ENCODE assay signal across 8 cellular contexts in genomic region chr14:67816326-67817009, GRCh38. TPM values are rescaled to one million over a fixed set of nuclear protein-coding genes. Genes with fewer than 3 reads are reported as not detected.
A peak's percentile ranks its signal among the peaks of the same experiment; 100 is the strongest.
DNase-seq lines count a peak whose midpoint lies in the region; ATAC-seq, FAIRE-seq and TF ChIP-seq lines count a peak whose summit lies in the region.

Gene ZFYVE26, minus strand, starts transcription at chr14:67816590. Its CDS starts 627 bp downstream, at chr14:67815963.

- H3K4me1 ChIP-seq in kidney (ENCODE audit: control insufficient read depth in 1 of 2, insufficient read depth in 1 of 2, low read depth in 1 of 2, low read length in 2 of 2) = peaks cover 9 to 11% of the 10 kb centered on the region in 2 donors

- peaks cover 0 to 3% of the 10 kb centered on the region in 2 donors for H3K36me3 ChIP-seq in kidney (ENCODE audit: control insufficient read depth in 1 of 2, insufficient read depth in 2 of 2, low read length in 2 of 2)

- TF ChIP-seq CTCF in AG10803 (conservative IDR thresholded peaks at IDR 0.05; ENCODE audit: low read length) = no peak
- peak; percentile 4 for TF ChIP-seq CTCF in kidney (IDR thresholded peaks at IDR 0.05; ENCODE audit: borderline replicate concordance, extremely low read depth, insufficient read depth)

- intact Hi-C loops in kidney (cut with DNase I) = no loop called here

- peak; percentile 91 for DNase-seq in AG10803 (ENCODE audit: low read depth)
- peak; percentile 95 for DNase-seq in NCI-H460 (ENCODE audit: extremely low read depth, low read depth)
- DNase-seq in activated CD4-positive, CD25-positive, alpha-beta regulatory T cell treated with anti-CD3 and anti-CD28 coated beads, Interleukin-2, amount 50 U/mL, for 72 hours = peak; percentile 82
- peak; percentile 95 for DNase-seq in cerebellum (ENCODE audit: low spot score)
- peak; percentile 95 for DNase-seq in kidney
- DNase-seq in stimulated activated CD4-positive, alpha-beta T cell treated with anti-CD3 and anti-CD28 coated beads, Interleukin-15, amount 100 ng/mL, for 24 hours = peak; percentile 93

- ATAC-seq in GM19043 (IDR thresholded peaks at IDR 0.05; ENCODE audit: low read depth, unreplicated experiment) (peak; percentile 87), HG03378 (IDR thresholded peaks at IDR 0.05; ENCODE audit: unreplicated experiment) (peak; percentile 80)

- peak; percentile 84 for FAIRE-seq in kidney (lab: Jason Lieb, UNC)

- H3K9ac ChIP-seq in kidney (ENCODE audit: low read length in 2 of 2) = peak within 1 kb of the TSS; percentile 23 to 61

- peak within 1 kb of the TSS; percentile 20 to 44 for H3K27ac ChIP-seq in kidney (ENCODE audit: low read depth in 2 of 2, low read length in 2 of 2)

- H3K4me3 ChIP-seq in AG10803 (ENCODE audit: low read length) = peak within 1 kb of the TSS; percentile 96
- H3K4me3 ChIP-seq in kidney (ENCODE audit: low read length in 2 of 2) = peak within 1 kb of the TSS; percentile 87 to 96

- no peaks in the 10 kb centered on the region for H3K9me3 ChIP-seq in kidney (ENCODE audit: control insufficient read depth in 1 of 2, low read length in 2 of 2)

RNA-seq across cellular contexts. Expression of gene ZFYVE26, which starts in this region (rescaled TPM):
- total RNA-seq in NCI-H460 (2014; rRNA removed; shearing (Covaris generic)) = 10.5 and 13.4 TPM in 2 replicates
- polyA plus RNA-seq in NCI-H460 (2014; cell fraction: nucleus; rRNA removed) = 6.7 and 7.8 TPM in 2 replicates
- total RNA-seq in cerebellum (25.6 TPM), kidney (25.3 TPM)
- 4.2 TPM for polyA plus RNA-seq in kidney (ENCODE audit: insufficient read depth, low read depth, low replicate concordance)

Comparison
In these comparisons a context has a peak if more than half of its experiments do, and no peak if none do; other contexts are left out.
1. Peak in every context shown above with its lines: DNase-seq, ATAC-seq, H3K4me3 ChIP-seq and H3K27ac ChIP-seq.